Comparison of ENCODE assay signal across 1 cellular context in the genomic region with DNA sequence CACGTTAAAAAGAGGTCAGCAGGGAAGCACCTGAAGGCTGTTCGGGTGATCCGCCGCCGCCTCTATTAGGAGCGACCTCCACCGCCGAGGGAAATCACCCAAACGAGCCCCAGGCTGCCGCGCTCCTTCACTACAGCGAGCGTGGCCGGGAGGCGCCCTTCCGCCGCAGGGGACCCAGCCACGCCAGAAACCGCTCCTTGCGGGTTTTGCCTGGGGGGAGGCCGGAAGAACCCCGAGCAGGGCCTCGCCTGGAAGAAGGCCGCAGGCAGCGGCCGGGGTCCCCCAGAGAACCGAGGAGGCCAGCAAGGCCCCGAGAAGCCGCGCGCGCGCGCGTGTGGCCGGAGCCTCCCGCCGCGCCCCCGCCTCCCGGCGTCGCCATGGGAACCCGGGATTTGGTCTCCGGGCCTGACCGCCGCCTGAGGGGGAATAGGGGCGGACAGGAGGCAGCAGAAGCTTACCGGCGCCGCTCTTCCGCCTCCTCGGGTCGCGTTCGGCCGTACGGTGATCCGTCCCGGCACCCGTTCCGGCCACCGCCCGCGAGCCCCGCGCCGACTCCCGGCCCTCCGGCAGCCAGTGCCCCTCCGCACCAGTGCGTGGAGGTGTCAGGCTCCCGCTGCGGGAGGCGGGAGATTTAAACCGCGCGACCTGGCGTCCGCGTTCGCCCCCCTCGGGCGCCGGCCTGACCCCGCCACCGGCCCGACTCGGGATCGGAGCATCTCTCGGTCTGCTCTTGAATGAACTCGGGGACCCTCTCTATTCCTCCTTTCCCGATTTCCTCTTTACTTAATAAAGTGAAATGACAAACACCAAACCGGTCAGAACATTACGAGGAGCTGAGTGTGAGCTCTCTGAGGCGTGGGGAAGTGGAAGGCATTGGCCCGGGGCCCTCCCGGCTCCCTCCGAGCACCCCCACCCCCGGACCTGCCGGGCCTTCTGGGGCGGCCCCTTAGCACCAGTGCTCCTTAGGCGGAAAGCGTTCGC.
TF ChIP-seq lines count a peak whose summit lies in the region.

TSS of gene ICA1L (minus strand) at position 606 of the 981 bp plus-strand sequence. CDS start 42,757 bp downstream, outside the sequence.

TF ChIP-seq in WTC11, 78 proteins besides CTCF, POLR2A, EP300 and RAD21 (continued from another document):
- TF ChIP-seq ZNF512 (CRISPR knock-in tag; IDR thresholded peaks at IDR 0.05; ENCODE audit: borderline replicate concordance) (no peak), ZBTB43 (CRISPR knock-in tag; IDR thresholded peaks at IDR 0.05) (no peak), FOXP4 (CRISPR knock-in tag; IDR thresholded peaks at IDR 0.05) (no peak), FOXP1 (CRISPR knock-in tag; IDR thresholded peaks at IDR 0.05; ENCODE audit: borderline replicate concordance) (peak; percentile 50; the same call in 1 of the 2 replicates), ATF2 (CRISPR knock-in tag; IDR thresholded peaks at IDR 0.05; ENCODE audit: borderline replicate concordance, low read depth) (no peak), CDX4 (CRISPR knock-in tag; IDR thresholded peaks at IDR 0.05; ENCODE audit: borderline replicate concordance) (no peak), TP53 (CRISPR knock-in tag; IDR thresholded peaks at IDR 0.05) (peak; percentile 62; the same call in 1 of the 2 replicates), KAT7 (CRISPR knock-in tag; IDR thresholded peaks at IDR 0.05; ENCODE audit: borderline replicate concordance) (no peak), PRRX2 (CRISPR knock-in tag; IDR thresholded peaks at IDR 0.05) (peak; percentile 15; the same call in 1 of the 2 replicates), MYBL2 (CRISPR knock-in tag; IDR thresholded peaks at IDR 0.05) (0 out of 2 replicates have a peak, but pooled peaks have one; percentile 25), MAX (CRISPR knock-in tag; IDR thresholded peaks at IDR 0.05) (peak; percentile 26; the same call in 1 of the 2 replicates), E2F1 (CRISPR knock-in tag; IDR thresholded peaks at IDR 0.05) (no peak), NFYB (CRISPR knock-in tag; conservative IDR thresholded peaks at IDR 0.05; ENCODE audit: low read depth) (no peak), SMAD3 (CRISPR knock-in tag; IDR thresholded peaks at IDR 0.05; ENCODE audit: borderline replicate concordance) (no peak), RELA (CRISPR knock-in tag; IDR thresholded peaks at IDR 0.05; ENCODE audit: borderline replicate concordance) (no peak), ZSCAN18 (CRISPR knock-in tag; IDR thresholded peaks at IDR 0.05) (no peak), ATF3 (CRISPR knock-in tag; conservative IDR thresholded peaks at IDR 0.05) (no peak), ZNF423 (CRISPR knock-in tag; IDR thresholded peaks at IDR 0.05) (no peak), NFATC4 (CRISPR knock-in tag; IDR thresholded peaks at IDR 0.05) (no peak), EMX1 (CRISPR knock-in tag; IDR thresholded peaks at IDR 0.05) (0 out of 2 replicates have a peak, but pooled peaks have one; percentile 38), SMAD4 (CRISPR knock-in tag; IDR thresholded peaks at IDR 0.05) (no peak), CBFB (CRISPR knock-in tag; IDR thresholded peaks at IDR 0.05; ENCODE audit: low read depth) (no peak), ZMAT4 (CRISPR knock-in tag; IDR thresholded peaks at IDR 0.05) (no peak), GABPB1 (CRISPR knock-in tag; IDR thresholded peaks at IDR 0.05) (no peak), ZNF317 (CRISPR knock-in tag; IDR thresholded peaks at IDR 0.05; ENCODE audit: borderline replicate concordance, low read depth) (peak; percentile 29; the same call in 1 of the 2 replicates), RORB (CRISPR knock-in tag; IDR thresholded peaks at IDR 0.05) (no peak), ZBTB21 (CRISPR knock-in tag; IDR thresholded peaks at IDR 0.05; ENCODE audit: borderline replicate concordance) (no peak), CREM (CRISPR knock-in tag; IDR thresholded peaks at IDR 0.05) (0 out of 2 replicates have a peak, but pooled peaks have one; percentile 34), ZNF396 (CRISPR knock-in tag; IDR thresholded peaks at IDR 0.05; ENCODE audit: borderline replicate concordance) (no peak), ZNF232 (CRISPR knock-in tag; IDR thresholded peaks at IDR 0.05) (no peak), E2F4 (CRISPR knock-in tag; IDR thresholded peaks at IDR 0.05; ENCODE audit: borderline replicate concordance, low read depth) (no peak; the same call in 1 of the 2 replicates)
- TF ChIP-seq, protein P1, sequence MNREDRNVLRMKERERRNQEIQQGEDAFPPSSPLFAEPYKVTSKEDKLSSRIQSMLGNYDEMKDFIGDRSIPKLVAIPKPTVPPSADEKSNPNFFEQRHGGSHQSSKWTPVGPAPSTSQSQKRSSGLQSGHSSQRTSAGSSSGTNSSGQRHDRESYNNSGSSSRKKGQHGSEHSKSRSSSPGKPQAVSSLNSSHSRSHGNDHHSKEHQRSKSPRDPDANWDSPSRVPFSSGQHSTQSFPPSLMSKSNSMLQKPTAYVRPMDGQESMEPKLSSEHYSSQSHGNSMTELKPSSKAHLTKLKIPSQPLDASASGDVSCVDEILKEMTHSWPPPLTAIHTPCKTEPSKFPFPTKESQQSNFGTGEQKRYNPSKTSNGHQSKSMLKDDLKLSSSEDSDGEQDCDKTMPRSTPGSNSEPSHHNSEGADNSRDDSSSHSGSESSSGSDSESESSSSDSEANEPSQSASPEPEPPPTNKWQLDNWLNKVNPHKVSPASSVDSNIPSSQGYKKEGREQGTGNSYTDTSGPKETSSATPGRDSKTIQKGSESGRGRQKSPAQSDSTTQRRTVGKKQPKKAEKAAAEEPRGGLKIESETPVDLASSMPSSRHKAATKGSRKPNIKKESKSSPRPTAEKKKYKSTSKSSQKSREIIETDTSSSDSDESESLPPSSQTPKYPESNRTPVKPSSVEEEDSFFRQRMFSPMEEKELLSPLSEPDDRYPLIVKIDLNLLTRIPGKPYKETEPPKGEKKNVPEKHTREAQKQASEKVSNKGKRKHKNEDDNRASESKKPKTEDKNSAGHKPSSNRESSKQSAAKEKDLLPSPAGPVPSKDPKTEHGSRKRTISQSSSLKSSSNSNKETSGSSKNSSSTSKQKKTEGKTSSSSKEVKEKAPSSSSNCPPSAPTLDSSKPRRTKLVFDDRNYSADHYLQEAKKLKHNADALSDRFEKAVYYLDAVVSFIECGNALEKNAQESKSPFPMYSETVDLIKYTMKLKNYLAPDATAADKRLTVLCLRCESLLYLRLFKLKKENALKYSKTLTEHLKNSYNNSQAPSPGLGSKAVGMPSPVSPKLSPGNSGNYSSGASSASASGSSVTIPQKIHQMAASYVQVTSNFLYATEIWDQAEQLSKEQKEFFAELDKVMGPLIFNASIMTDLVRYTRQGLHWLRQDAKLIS (CRISPR knock-in tag; IDR thresholded peaks at IDR 0.05; ENCODE audit: borderline replicate concordance): no peak
